In genomic region chr2:10547663-10548384, GRCh38 we compare ENCODE assay signal across 2 cellular contexts.
TF ChIP-seq lines count a peak whose summit lies in the region.

No MANE protein-coding gene starts in this region.

TF ChIP-seq in GM23338, 12 proteins besides CTCF, POLR2A, EP300 and RAD21 (continued from another document):
- no peak for TF ChIP-seq ZNF462 (CRISPR knock-in tag; IDR thresholded peaks at IDR 0.05)

TF ChIP-seq in GM12878, 131 proteins besides CTCF, POLR2A, EP300 and RAD21 (continued from another document):
- TF ChIP-seq BHLHE40 (IDR thresholded peaks at IDR 0.05; ENCODE audit: borderline replicate concordance in 1 of 2, low read depth in 2 of 2, low read length in 1 of 2) (peak in 1 of 2 experiments; percentile 41; a peak in 1 of 4 replicates), RAD51 (IDR thresholded peaks at IDR 0.05) (peak; percentile 75; the same call in 1 of the 2 replicates), REST (IDR thresholded peaks at IDR 0.05; ENCODE audit: low read depth, low read length) (no peak)
